Comparison of ENCODE assay signal across 15 cellular contexts in genomic region chr10:117933036-117933435, GRCh38.
DNase-seq lines count a peak whose midpoint lies in the region; ATAC-seq and TF ChIP-seq lines count a peak whose summit lies in the region.
"Had no signal": no experiment of that assay in that cellular context is flagged by ENCODE, and none has a peak within 500 bp of the region (broad histone marks: within the 10 kb centered on the region; RNA-seq: fewer than 3 reads in every experiment).

No MANE protein-coding gene starts in this region.

- peaks cover 15% of the 10 kb centered on the region for H3K27me3 Mint-ChIP-seq in mesothelial cell of epicardium (ENCODE audit: low read depth)

- no peak overlapping the region for H3K4me3 Mint-ChIP-seq in mesothelial cell of epicardium
- H3K4me3 Mint-ChIP-seq: GM23338 had no signal

- no peak overlapping the region for H3K4me3 ChIP-seq in skeletal muscle cell (ENCODE audit: low read depth, low read length)
- no peak overlapping the region for H3K4me3 ChIP-seq in OCI-LY7 (ENCODE audit: low read depth, low read length, poor library complexity, severe bottlenecking)
- H3K4me3 ChIP-seq: GM23338 had no signal

- POLR2A ChIA-PET in OCI-LY7 (lab: Charles Lee) = no interaction called here

- H3K9me2 ChIP-seq in OCI-LY7 (ENCODE audit: insufficient read depth, low read length) = no peaks in the 10 kb centered on the region

- H3K27ac ChIP-seq in OCI-LY7 (ENCODE audit: low read depth, low read length, poor library complexity, severe bottlenecking) = no peak overlapping the region
- H3K27ac ChIP-seq: C4-2B had no signal

- no TSS peak for BruUV-seq in OCI-LY7 (replicated peaks; lab: Mats Ljungman, UMichigan)

- H3K4me1 ChIP-seq in OCI-LY7 (ENCODE audit: insufficient read depth, low read length, poor library complexity, severe bottlenecking) = no peaks in the 10 kb centered on the region

- intact Hi-C loops in OCI-LY7 (cut with micrococcal nuclease; ENCODE audit: unreplicated experiment) = no loop called here

- H4K20me1 ChIP-seq in OCI-LY7 (ENCODE audit: insufficient read depth, low read length) = no peaks in the 10 kb centered on the region

- H3K36me3 Mint-ChIP-seq in mesothelial cell of epicardium = no peaks in the 10 kb centered on the region

- H3K9me3 Mint-ChIP-seq in mesothelial cell of epicardium = peaks cover 7% of the 10 kb centered on the region
- H3K9me3 Mint-ChIP-seq: GM23338 had no signal

- CTCF ChIA-PET in OCI-LY7 (lab: Charles Lee; ENCODE audit: unreplicated experiment) = no interaction called here

- H3K9me3 ChIP-seq in OCI-LY7 (ENCODE audit: low read length) = no peaks in the 10 kb centered on the region

- no peak overlapping the region for H2AFZ ChIP-seq in OCI-LY7 (ENCODE audit: low read length)
- H2AFZ ChIP-seq: GM23338 had no signal

- TF ChIP-seq CTCF in mesothelial cell of epicardium (IDR thresholded peaks at IDR 0.05; ENCODE audit: unreplicated experiment) (no peak), OCI-LY7 (conservative IDR thresholded peaks at IDR 0.05; ENCODE audit: low read length) (no peak)

- no peaks in the 10 kb centered on the region for H3K79me2 ChIP-seq in OCI-LY7 (ENCODE audit: insufficient read depth, low read depth, low read length)

- no peak overlapping the region for H3K4me2 ChIP-seq in OCI-LY7 (ENCODE audit: low read length)
- H3K4me2 ChIP-seq: GM23338 had no signal

- H3K36me3 ChIP-seq in OCI-LY7 (ENCODE audit: insufficient read depth, low read length) = no peaks in the 10 kb centered on the region

- no peak overlapping the region for H3K27ac Mint-ChIP-seq in mesothelial cell of epicardium
- H3K27ac Mint-ChIP-seq: GM23338 had no signal

- H3K4me1 Mint-ChIP-seq in mesothelial cell of epicardium = no peaks in the 10 kb centered on the region

- DNase-seq in ELR (ENCODE audit: low read depth) (peak; percentile 69), M059J (ENCODE audit: low read depth) (peak; percentile 66), fibroblast of gingiva (ENCODE audit: low read depth) (peak; percentile 10), skeletal muscle cell (ENCODE audit: low read depth) (peak; percentile 28), mesothelial cell of epicardium (ENCODE audit: low spot score in 2 of 2, unreplicated experiment in 2 of 2) (no peak), OCI-LY7 (ENCODE audit: low spot score) (no peak), left lobe of liver (ENCODE audit: low spot score) (no peak)
- DNase-seq: DMS53, KBM-7, NCI-H1092 treated with DMSO at 0.1 percent for 48 hours, NCI-H1694 treated with DMSO at 0.1 percent for 48 hours had no signal

- ATAC-seq in left lobe of liver = no peak
- ATAC-seq: GM23338, Right ventricle myocardium inferior, SK-N-SH treated with all-trans-retinoic acid at 6 μM for 48 hours had no signal

Comparison
In these comparisons a context has a peak if more than half of its experiments do, and no peak if none do; other contexts are left out.
1. DNase-seq: peak in ELR (single experiment), M059J (single experiment), fibroblast of gingiva (single experiment) and skeletal muscle cell (single experiment); none in mesothelial cell of epicardium (0 of 2), OCI-LY7 (single experiment) and left lobe of liver (single experiment).